Comparison of ENCODE assay signal across 11 cellular contexts in genomic region chr11:93487032-93487483, GRCh38. TPM values are rescaled to one million over a fixed set of nuclear protein-coding genes. Genes with fewer than 3 reads are reported as not detected.
DNase-seq lines count a peak whose midpoint lies in the region; TF ChIP-seq lines count a peak whose summit lies in the region.
"Had no signal": no experiment of that assay in that cellular context is flagged by ENCODE, and none has a peak within 500 bp of the region (broad histone marks: within the 10 kb centered on the region; RNA-seq: fewer than 3 reads in every experiment).

No MANE protein-coding gene starts in this region.

- no peak overlapping the region for H3K4me3 Mint-ChIP-seq in Caco-2 (ENCODE audit: unreplicated experiment)
- H3K4me3 Mint-ChIP-seq: natural killer cell; stimulated activated naive CD8-positive, alpha-beta T cell treated with anti-CD3 and anti-CD28 coated beads, Interleukin-15, amount 100 ng/mL, for 72 hours had no signal

- intact Hi-C loops in Caco-2 (cut with micrococcal nuclease; ENCODE audit: unreplicated experiment): loop anchor here (1.0 to 5.0 kb wide), 4 partner anchors 40 to 250 kb away; no protein-coding TSS in a partner anchor

- no peak overlapping the region for H3K4me3 ChIP-seq in Caco-2 (ENCODE audit: low read depth, low read length)

- no peak overlapping the region for H3K27ac Mint-ChIP-seq in Caco-2 (ENCODE audit: unreplicated experiment)
- H3K27ac Mint-ChIP-seq: natural killer cell; stimulated activated naive CD8-positive, alpha-beta T cell treated with anti-CD3 and anti-CD28 coated beads, Interleukin-15, amount 100 ng/mL, for 72 hours had no signal

- no peak for TF ChIP-seq CTCF in Caco-2 (IDR thresholded peaks at IDR 0.05; ENCODE audit: insufficient read depth in 1 of 2, low read depth in 1 of 2, low read length in 1 of 2, severe bottlenecking in 1 of 2, unreplicated experiment in 1 of 2)

- H3K9me3 Mint-ChIP-seq in Caco-2 (ENCODE audit: unreplicated experiment): no peaks in the 10 kb centered on the region
- H3K9me3 Mint-ChIP-seq: natural killer cell; stimulated activated naive CD8-positive, alpha-beta T cell treated with anti-CD3 and anti-CD28 coated beads, Interleukin-15, amount 100 ng/mL, for 72 hours had no signal

- no peaks in the 10 kb centered on the region for H3K9me3 ChIP-seq in Caco-2

- no TSS peak for BruUV-seq in Caco-2 (replicated peaks; lab: Mats Ljungman, UMichigan)

- CTCF ChIA-PET in Caco-2 (lab: Charles Lee): no interaction called here

- H3K27me3 Mint-ChIP-seq in Caco-2 (ENCODE audit: insufficient read depth, unreplicated experiment): no peaks in the 10 kb centered on the region
- H3K27me3 Mint-ChIP-seq: stimulated activated naive CD8-positive, alpha-beta T cell treated with anti-CD3 and anti-CD28 coated beads, Interleukin-15, amount 100 ng/mL, for 72 hours had no signal

- H3K4me1 Mint-ChIP-seq in Caco-2 (ENCODE audit: low read depth, unreplicated experiment): peaks cover 11% of the 10 kb centered on the region
- H3K4me1 Mint-ChIP-seq: natural killer cell; stimulated activated naive CD8-positive, alpha-beta T cell treated with anti-CD3 and anti-CD28 coated beads, Interleukin-15, amount 100 ng/mL, for 72 hours had no signal

- peaks cover 14% of the 10 kb centered on the region for H3K4me1 ChIP-seq in Caco-2

- no peaks in the 10 kb centered on the region for H3K27me3 ChIP-seq in Caco-2 (replicated peaks; ENCODE audit: control insufficient read depth, insufficient read depth, low read length)

- DNase-seq in Caco-2 (peak; percentile 80 to 86), NCI-H1092 (lab: John Stamatoyannopoulos, UW) (peak; percentile 46), NCI-H748 treated with DMSO at 0.1 percent for 48 hours (lab: John Stamatoyannopoulos, UW) (peak; percentile 2), iPS-NIHi11 (ENCODE audit: low spot score) (peak; percentile 19), retina (no peak), amniotic stem cell (lab: John Stamatoyannopoulos, UW) (no peak), SIG-M5 treated with dmso at 0.1 percent for 504 hours (lab: John Stamatoyannopoulos, UW; ENCODE audit: unreplicated experiment) (no peak), 8988T (no peak)
- DNase-seq: foreskin fibroblast; natural killer cell; stimulated activated naive CD8-positive, alpha-beta T cell treated with anti-CD3 and anti-CD28 coated beads, Interleukin-15, amount 100 ng/mL, for 72 hours had no signal

- POLR2A ChIA-PET in Caco-2 (lab: Charles Lee): no interaction called here

- peaks cover 6% of the 10 kb centered on the region for H3K36me3 ChIP-seq in Caco-2 (ENCODE audit: control insufficient read depth, insufficient read depth, low read length)

- H3K36me3 Mint-ChIP-seq in Caco-2 (ENCODE audit: insufficient read depth, unreplicated experiment): no peaks in the 10 kb centered on the region
- H3K36me3 Mint-ChIP-seq: natural killer cell had no signal

RNA-seq across cellular contexts. Expression of gene SMCO4, which starts 56.1 kb away (rescaled TPM):
- 45.6 and 46.3 TPM in 2 replicates for total RNA-seq in Caco-2 (2022)

Comparison
In these comparisons a context has a peak if more than half of its experiments do, and no peak if none do; other contexts are left out.
1. DNase-seq: peak in Caco-2 (2 of 2), NCI-H1092 (single experiment), NCI-H748 treated with DMSO at 0.1 percent for 48 hours (single experiment) and iPS-NIHi11 (single experiment); none in retina (single experiment), amniotic stem cell (single experiment), SIG-M5 treated with dmso at 0.1 percent for 504 hours (single experiment) and 8988T (single experiment).